Comparison of ENCODE assay signal across 8 cellular contexts in genomic region chrX:71095971-71096701, GRCh38. TPM values are rescaled to one million over a fixed set of nuclear protein-coding genes. Genes with fewer than 3 reads are reported as not detected.
DNase-seq lines count a peak whose midpoint lies in the region; ATAC-seq and TF ChIP-seq lines count a peak whose summit lies in the region.

No MANE protein-coding gene starts in this region.

- DNase-seq in NK-92 treated with Interleukin-12 subunit alpha and Interleukin-12 subunit beta, amount 100 ng/mL, for 24 hours (lab: John Stamatoyannopoulos, UW): peak; percentile 59
- DNase-seq in NK-92 (lab: John Stamatoyannopoulos, UW; ENCODE audit: unreplicated experiment) (no peak), RWPE2 (ENCODE audit: low spot score) (no peak), GM19240 (ENCODE audit: insufficient read length, low spot score) (no peak)

- no peak for TF ChIP-seq CTCF in RWPE2 (IDR thresholded peaks at IDR 0.05; ENCODE audit: poor library complexity, severe bottlenecking)

- H3K4me3 ChIP-seq in RWPE2 (ENCODE audit: severe bottlenecking): peak overlapping the region; percentile 45
- peak overlapping the region; percentile 46 for H3K4me3 ChIP-seq in ectodermal cell (ENCODE audit: insufficient read depth, low read depth, low read length)
- peak overlapping the region; percentile 63 for H3K4me3 ChIP-seq in mononuclear cell (ENCODE audit: low read length)
- H3K4me3 ChIP-seq in urinary bladder (ENCODE audit: low read depth, low read length): peak overlapping the region; percentile 45

- ATAC-seq in HG03095 (IDR thresholded peaks at IDR 0.05; ENCODE audit: unreplicated experiment): peak; percentile 3
- ATAC-seq in RWPE2 (ENCODE audit: low read depth): peak; percentile 42

- H3K9me3 ChIP-seq in RWPE2 (ENCODE audit: severe bottlenecking): no peaks in the 10 kb centered on the region
- no peaks in the 10 kb centered on the region for H3K9me3 ChIP-seq in ectodermal cell (ENCODE audit: control insufficient read depth, low read length)
- H3K9me3 ChIP-seq in mononuclear cell (ENCODE audit: low read depth, low read length): no peaks in the 10 kb centered on the region

- H3K4me1 ChIP-seq in RWPE2 (ENCODE audit: insufficient read depth, poor library complexity, severe bottlenecking): no peaks in the 10 kb centered on the region
- H3K4me1 ChIP-seq in ectodermal cell (ENCODE audit: control insufficient read depth, insufficient read depth, low read length): peaks cover 12% of the 10 kb centered on the region
- H3K4me1 ChIP-seq in mononuclear cell (ENCODE audit: insufficient read depth, low read length): peaks cover 32% of the 10 kb centered on the region
- H3K4me1 ChIP-seq in urinary bladder (ENCODE audit: insufficient read depth): no peaks in the 10 kb centered on the region

- H3K27ac ChIP-seq in RWPE2 (ENCODE audit: poor library complexity, severe bottlenecking) (no peak overlapping the region), ectodermal cell (ENCODE audit: insufficient read depth, low read depth, low read length, poor library complexity, severe bottlenecking) (no peak overlapping the region), urinary bladder (ENCODE audit: low read depth) (no peak overlapping the region)

- H3K27me3 ChIP-seq in RWPE2 (ENCODE audit: insufficient read depth, poor library complexity, severe bottlenecking) (no peaks in the 10 kb centered on the region), ectodermal cell (ENCODE audit: control insufficient read depth, insufficient read depth, low read length, poor library complexity, severe bottlenecking) (peaks cover 48% of the 10 kb centered on the region), mononuclear cell (ENCODE audit: insufficient read depth, low read length) (no peaks in the 10 kb centered on the region)

- no peaks in the 10 kb centered on the region for H3K36me3 ChIP-seq in RWPE2 (ENCODE audit: low read depth)
- H3K36me3 ChIP-seq in ectodermal cell (ENCODE audit: control insufficient read depth, insufficient read depth, low read length): no peaks in the 10 kb centered on the region
- H3K36me3 ChIP-seq in urinary bladder (ENCODE audit: insufficient read depth): no peaks in the 10 kb centered on the region

- 0 to 1% methylated on average over 41 of the region's 41 CpGs for WGBS in ectodermal cell, 2 experiments
- under 1% methylated on average over 41 of the region's 41 CpGs for WGBS in urinary bladder

RNA-seq across cellular contexts. Expression of gene FOXO4, which starts 0.5 kb away (rescaled TPM):
- 8.9 TPM for polyA plus RNA-seq in ectodermal cell (2013, experiment 1 of 4)
- 9.2 TPM for polyA plus RNA-seq in ectodermal cell (2013, experiment 2 of 4)
- 7.5 TPM for polyA plus RNA-seq in ectodermal cell (2013, experiment 3 of 4)
- polyA plus RNA-seq in ectodermal cell (2013, experiment 4 of 4): 8.1 TPM
- total RNA-seq in mononuclear cell (14.0 TPM), urinary bladder (9.4 TPM)
- polyA plus RNA-seq in urinary bladder: 29.7 TPM

RNA-seq across cellular contexts. Expression of gene CXorf65, which starts 10.4 kb away (rescaled TPM):
- polyA plus RNA-seq in ectodermal cell (2013, experiment 1 of 4): not detected
- not detected for polyA plus RNA-seq in ectodermal cell (2013, experiment 2 of 4)
- polyA plus RNA-seq in ectodermal cell (2013, experiment 3 of 4): not detected
- not detected for polyA plus RNA-seq in ectodermal cell (2013, experiment 4 of 4)
- 22.4 TPM for total RNA-seq in mononuclear cell
- total RNA-seq in urinary bladder: not detected
- polyA plus RNA-seq in urinary bladder: not detected

RNA-seq across cellular contexts. Expression of gene IL2RG, which starts 15.2 kb away (rescaled TPM):
- not detected for polyA plus RNA-seq in ectodermal cell (2013, experiment 1 of 4)
- not detected for polyA plus RNA-seq in ectodermal cell (2013, experiment 2 of 4)
- polyA plus RNA-seq in ectodermal cell (2013, experiment 3 of 4): not detected
- not detected for polyA plus RNA-seq in ectodermal cell (2013, experiment 4 of 4)
- total RNA-seq in mononuclear cell: 117 TPM
- total RNA-seq in urinary bladder: 1.2 TPM
- polyA plus RNA-seq in urinary bladder: 3.2 TPM

RNA-seq across cellular contexts. Expression of gene MED12, which starts 22.3 kb away (rescaled TPM):
- 41.2 TPM for polyA plus RNA-seq in ectodermal cell (2013, experiment 1 of 4)
- 49.3 TPM for polyA plus RNA-seq in ectodermal cell (2013, experiment 2 of 4)
- polyA plus RNA-seq in ectodermal cell (2013, experiment 3 of 4): 34.4 TPM
- polyA plus RNA-seq in ectodermal cell (2013, experiment 4 of 4): 43.7 TPM
- 21.8 TPM for total RNA-seq in mononuclear cell
- total RNA-seq in urinary bladder: 36.6 TPM
- 17.7 TPM for polyA plus RNA-seq in urinary bladder

RNA-seq across cellular contexts. Expression of gene SNX12, which starts 28.0 kb away (rescaled TPM):
- 82.2 TPM for polyA plus RNA-seq in ectodermal cell (2013, experiment 1 of 4)
- polyA plus RNA-seq in ectodermal cell (2013, experiment 2 of 4): 78.4 TPM
- 53.2 TPM for polyA plus RNA-seq in ectodermal cell (2013, experiment 3 of 4)
- 59.1 TPM for polyA plus RNA-seq in ectodermal cell (2013, experiment 4 of 4)
- total RNA-seq in mononuclear cell: 24.1 TPM
- 45.8 TPM for total RNA-seq in urinary bladder
- 54.8 TPM for polyA plus RNA-seq in urinary bladder

Comparison
In these comparisons a context has a peak if more than half of its experiments do, and no peak if none do; other contexts are left out.
1. RNA of gene CXorf65, which starts 10.4 kb away (total RNA-seq): 22.4 TPM in mononuclear cell (single experiment); not detected in urinary bladder (single experiment); every median in the first group is over 10 times any median in the second.
2. RNA of gene IL2RG, which starts 15.2 kb away (total RNA-seq): 117 TPM in mononuclear cell (single experiment); 1.2 TPM in urinary bladder (single experiment); every median in the first group is over 10 times any median in the second.
3. Peak in every context shown above with its lines, with median percentiles within 50 percentile points of each other: H3K4me3 ChIP-seq.